Comparison of ENCODE assay signal across 16 cellular contexts in genomic region chrX:118272237-118272636, GRCh38.
A peak's percentile ranks its signal among the peaks of the same experiment; 100 is the strongest.
DNase-seq lines count a peak whose midpoint lies in the region; ATAC-seq, FAIRE-seq and TF ChIP-seq lines count a peak whose summit lies in the region.
"Had no signal": no experiment of that assay in that cellular context is flagged by ENCODE, and none has a peak within 500 bp of the region (broad histone marks: within the 10 kb centered on the region; RNA-seq: fewer than 3 reads in every experiment).

No MANE protein-coding gene starts in this region.

- H3K9ac ChIP-seq in kidney (ENCODE audit: low read length in 2 of 2): no peak overlapping the region

- H3K27ac ChIP-seq in kidney (ENCODE audit: low read depth in 2 of 2, low read length in 2 of 2): no peak overlapping the region

- no peaks in the 10 kb centered on the region for H3K4me1 ChIP-seq in kidney (ENCODE audit: control insufficient read depth in 1 of 2, insufficient read depth in 1 of 2, low read depth in 1 of 2, low read length in 2 of 2)

- intact Hi-C loops in kidney (cut with DNase I): no loop called here

- H3K27me3 Mint-ChIP-seq in activated T-helper 17 cell treated with anti-CD3 and anti-CD28 coated beads, Interleukin-2, amount 50 U/mL, for 72 hours: no peaks in the 10 kb centered on the region
- H3K27me3 Mint-ChIP-seq: activated B cell treated with CpG ODN at 0.5 μM for 24 hours, naive B cell had no signal

- no peaks in the 10 kb centered on the region for H3K4me1 Mint-ChIP-seq in activated T-helper 17 cell treated with anti-CD3 and anti-CD28 coated beads, Interleukin-2, amount 50 U/mL, for 72 hours
- H3K4me1 Mint-ChIP-seq: activated B cell treated with CpG ODN at 0.5 μM for 24 hours, naive B cell had no signal

- H3K9me3 Mint-ChIP-seq in activated T-helper 17 cell treated with anti-CD3 and anti-CD28 coated beads, Interleukin-2, amount 50 U/mL, for 72 hours: no peaks in the 10 kb centered on the region
- H3K9me3 Mint-ChIP-seq: activated B cell treated with CpG ODN at 0.5 μM for 24 hours had no signal

- peak; percentile 70 for FAIRE-seq in kidney (lab: Jason Lieb, UNC)

- no peak for TF ChIP-seq CTCF in choroid plexus epithelial cell (conservative IDR thresholded peaks at IDR 0.05; ENCODE audit: low read depth, low read length)
- no peak for TF ChIP-seq CTCF in kidney (IDR thresholded peaks at IDR 0.05; ENCODE audit: borderline replicate concordance, extremely low read depth, insufficient read depth)

- H3K27ac Mint-ChIP-seq in activated T-helper 17 cell treated with anti-CD3 and anti-CD28 coated beads, Interleukin-2, amount 50 U/mL, for 72 hours: no peak overlapping the region
- H3K27ac Mint-ChIP-seq: activated B cell treated with CpG ODN at 0.5 μM for 24 hours, naive B cell had no signal

- no peaks in the 10 kb centered on the region for H3K36me3 Mint-ChIP-seq in activated T-helper 17 cell treated with anti-CD3 and anti-CD28 coated beads, Interleukin-2, amount 50 U/mL, for 72 hours (ENCODE audit: low read depth)
- H3K36me3 Mint-ChIP-seq: naive B cell had no signal

- H3K36me3 ChIP-seq in kidney (ENCODE audit: control insufficient read depth in 1 of 2, insufficient read depth in 2 of 2, low read length in 2 of 2): no peaks in the 10 kb centered on the region

- no peak for ATAC-seq in activated T-helper 17 cell treated with anti-CD3 and anti-CD28 coated beads, Interleukin-2, amount 50 U/mL, for 72 hours (replicated peaks)

- no peaks in the 10 kb centered on the region for H3K9me3 ChIP-seq in kidney (ENCODE audit: control insufficient read depth in 1 of 2, low read length in 2 of 2)

- H3K4me3 ChIP-seq in choroid plexus epithelial cell (ENCODE audit: low read depth, low read length) (no peak overlapping the region), kidney (ENCODE audit: low read length in 2 of 2) (no peak overlapping the region)

- DNase-seq in ELR (ENCODE audit: low read depth) (peak; percentile 44), RKO (ENCODE audit: low spot score) (peak; percentile 39), choroid plexus epithelial cell (ENCODE audit: low read depth) (peak; percentile 14), kidney (no peak), NCI-H345 treated with DMSO at 0.1 percent for 48 hours (lab: John Stamatoyannopoulos, UW; ENCODE audit: unreplicated experiment) (no peak), NCI-H1048 (lab: John Stamatoyannopoulos, UW) (no peak), AG08396 (ENCODE audit: low spot score) (no peak)
- DNase-seq: activated B cell treated with CpG ODN at 0.5 μM for 24 hours; activated CD8-positive, alpha-beta memory T cell treated with anti-CD3 and anti-CD28 coated beads for 24 hours; activated effector memory CD4-positive, alpha-beta T cell treated with Interleukin-2 at 50 U/mL for 16 hours; aorta; DMS79; Kasumi-1; naive B cell; stimulated activated CD4-positive, alpha-beta T cell treated with anti-CD3 and anti-CD28 coated beads, Interleukin-12 subunit alpha, Interleukin-12 subunit beta, amount 100 ng/mL, for 4 hours had no signal

- H3K4me3 Mint-ChIP-seq in activated T-helper 17 cell treated with anti-CD3 and anti-CD28 coated beads, Interleukin-2, amount 50 U/mL, for 72 hours: no peak overlapping the region
- H3K4me3 Mint-ChIP-seq: activated B cell treated with CpG ODN at 0.5 μM for 24 hours, naive B cell had no signal

Comparison
In these comparisons a context has a peak if more than half of its experiments do, and no peak if none do; other contexts are left out.
1. DNase-seq: peak in ELR (single experiment), RKO (single experiment) and choroid plexus epithelial cell (single experiment); none in kidney (single experiment), NCI-H345 treated with DMSO at 0.1 percent for 48 hours (single experiment), NCI-H1048 (single experiment) and AG08396 (single experiment).